25 cellular contexts compared by ENCODE assay signal in the genomic region with DNA sequence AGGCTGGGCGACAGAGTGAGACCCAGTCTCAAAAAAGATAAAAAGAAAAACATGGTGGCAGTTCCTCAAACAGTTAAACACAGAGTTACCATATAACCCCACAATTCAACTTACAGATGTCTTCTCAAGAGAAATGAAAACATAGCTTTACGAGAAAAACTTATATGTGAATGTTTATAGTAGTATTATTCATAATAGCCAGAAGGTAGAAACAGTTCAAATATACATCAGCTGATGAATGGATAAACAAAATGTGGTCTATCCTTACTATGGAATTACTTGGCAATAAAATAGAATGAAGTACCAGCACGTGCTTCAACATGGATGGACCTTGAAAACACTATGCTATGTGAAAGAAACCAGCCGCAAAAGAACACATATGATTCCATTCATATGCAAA.
"Had no signal": no experiment of that assay in that cellular context is flagged by ENCODE, and none has a peak within 500 bp of the region (broad histone marks: within the 10 kb centered on the region; RNA-seq: fewer than 3 reads in every experiment).

No MANE protein-coding gene starts in this region.

- DNase-seq: esophagus squamous epithelium; foreskin fibroblast; immature natural killer cell; kidney; left cardiac atrium; left ventricle myocardium inferior; lower lobe of right lung; naive B cell; occipital lobe; psoas muscle; retina; right lobe of liver; stimulated activated CD4-positive, alpha-beta T cell treated with anti-CD3 and anti-CD28 coated beads, Interleukin-1b, Interleukin-23, amount 100 ng/mL, for 48 hours; stimulated activated CD4-positive, alpha-beta T cell treated with anti-CD3 and anti-CD28 coated beads, Interleukin-4, amount 100 ng/mL, for 24 hours; stimulated activated naive CD8-positive, alpha-beta T cell treated with anti-CD3 and anti-CD28 coated beads, Interleukin-15, amount 100 ng/mL, for 72 hours; testis; upper lobe of right lung had no signal

- H3K27me3 Mint-ChIP-seq: dendritic cell treated with granulocyte-macrophage colony-stimulating factor and Interleukin-4, amounts not matched to agents 40 ng/mL and 50 ng/mL, for 4 days; memory B cell; naive B cell; stimulated activated memory B cell treated with anti-CD40 and anti-IgM and Interleukin-4, amounts not matched to agents 10 μg/mL and 1 μg/mL and 100 μg/mL, for 72 hours; stimulated activated naive CD8-positive, alpha-beta T cell treated with anti-CD3 and anti-CD28 coated beads, Interleukin-15, amount 100 ng/mL, for 72 hours had no signal

- H3K9me3 Mint-ChIP-seq: dendritic cell treated with granulocyte-macrophage colony-stimulating factor and Interleukin-4, amounts not matched to agents 40 ng/mL and 50 ng/mL, for 4 days; memory B cell; naive B cell; stimulated activated memory B cell treated with anti-CD40 and anti-IgM and Interleukin-4, amounts not matched to agents 10 μg/mL and 1 μg/mL and 100 μg/mL, for 72 hours; stimulated activated naive CD8-positive, alpha-beta T cell treated with anti-CD3 and anti-CD28 coated beads, Interleukin-15, amount 100 ng/mL, for 72 hours had no signal

- H2AFZ ChIP-seq: parathyroid adenoma had no signal

- H3K36me3 ChIP-seq: esophagus squamous epithelium, gastroesophageal sphincter, left ventricle myocardium inferior, lower lobe of right lung, right lobe of liver, tibial nerve, upper lobe of right lung, vagina had no signal

- H3K4me3 ChIP-seq: esophagus squamous epithelium, gastroesophageal sphincter, left ventricle myocardium inferior, lower lobe of right lung, psoas muscle, right lobe of liver, testis, tibial nerve, upper lobe of right lung, vagina had no signal

- H3K27me3 ChIP-seq: esophagus squamous epithelium, gastroesophageal sphincter, right lobe of liver, testis, tibial nerve, upper lobe of right lung, vagina had no signal

- H3K9me3 ChIP-seq: gastroesophageal sphincter, lower lobe of right lung, psoas muscle, right lobe of liver, testis, upper lobe of right lung, vagina had no signal

- H3K27ac ChIP-seq: esophagus squamous epithelium, gastroesophageal sphincter, left ventricle myocardium inferior, lower lobe of right lung, parathyroid adenoma, psoas muscle, right lobe of liver, testis, tibial nerve, upper lobe of right lung, vagina had no signal

- H3K4me1 ChIP-seq: right lobe of liver, testis had no signal

- H3K27ac Mint-ChIP-seq: dendritic cell treated with granulocyte-macrophage colony-stimulating factor and Interleukin-4, amounts not matched to agents 40 ng/mL and 50 ng/mL, for 4 days; immature natural killer cell; memory B cell; nephron; stimulated activated memory B cell treated with anti-CD40 and anti-IgM and Interleukin-4, amounts not matched to agents 10 μg/mL and 1 μg/mL and 100 μg/mL, for 72 hours; stimulated activated naive CD8-positive, alpha-beta T cell treated with anti-CD3 and anti-CD28 coated beads, Interleukin-15, amount 100 ng/mL, for 72 hours had no signal

- ATAC-seq: gastroesophageal sphincter; left cardiac atrium; lower lobe of right lung; psoas muscle; right lobe of liver; stimulated activated memory B cell treated with anti-CD40 and anti-IgM and Interleukin-4, amounts not matched to agents 10 μg/mL and 1 μg/mL and 100 μg/mL, for 72 hours; stimulated activated naive CD8-positive, alpha-beta T cell treated with anti-CD3 and anti-CD28 coated beads, Interleukin-15, amount 100 ng/mL, for 72 hours; upper lobe of right lung had no signal

- H3K9ac ChIP-seq: parathyroid adenoma had no signal

- H3K36me3 Mint-ChIP-seq: immature natural killer cell; memory B cell; naive B cell; stimulated activated memory B cell treated with anti-CD40 and anti-IgM and Interleukin-4, amounts not matched to agents 10 μg/mL and 1 μg/mL and 100 μg/mL, for 72 hours had no signal

- H3K4me3 Mint-ChIP-seq: dendritic cell treated with granulocyte-macrophage colony-stimulating factor and Interleukin-4, amounts not matched to agents 40 ng/mL and 50 ng/mL, for 4 days; immature natural killer cell; memory B cell; naive B cell; nephron; stimulated activated memory B cell treated with anti-CD40 and anti-IgM and Interleukin-4, amounts not matched to agents 10 μg/mL and 1 μg/mL and 100 μg/mL, for 72 hours; stimulated activated naive CD8-positive, alpha-beta T cell treated with anti-CD3 and anti-CD28 coated beads, Interleukin-15, amount 100 ng/mL, for 72 hours had no signal
